ENCODE assay signal across 11 cellular contexts in genomic region chr7:107594961-107595737, GRCh38. TPM values are rescaled to one million over a fixed set of nuclear protein-coding genes. Genes with fewer than 3 reads are reported as not detected.
DNase-seq lines count a peak whose midpoint lies in the region; ATAC-seq, FAIRE-seq and TF ChIP-seq lines count a peak whose summit lies in the region.
"Had no signal": no experiment of that assay in that cellular context is flagged by ENCODE, and none has a peak within 500 bp of the region (broad histone marks: within the 10 kb centered on the region; RNA-seq: fewer than 3 reads in every experiment).

No MANE protein-coding gene starts in this region.

- no peaks in the 10 kb centered on the region for H3K27me3 ChIP-seq in BJ (ENCODE audit: control insufficient read depth, insufficient read depth, low read length)
- H3K27me3 ChIP-seq in esophagus squamous epithelium, result no peaks in the 10 kb centered on the region
- H3K27me3 ChIP-seq in CD4-positive, alpha-beta T cell (ENCODE audit: control insufficient read depth, insufficient read depth, low read length), result no peaks in the 10 kb centered on the region

- TF ChIP-seq CTCF in BJ (IDR thresholded peaks at IDR 0.05; ENCODE audit: insufficient read depth, low read depth, low read length) (no peak), esophagus squamous epithelium (IDR thresholded peaks at IDR 0.05) (no peak), omental fat pad (IDR thresholded peaks at IDR 0.05) (no peak)
- TF ChIP-seq CTCF in CD4-positive, alpha-beta T cell (IDR thresholded peaks at IDR 0.05), result no peak

- no peaks in the 10 kb centered on the region for H3K27me3 Mint-ChIP-seq in naive B cell
- no peaks in the 10 kb centered on the region for H3K27me3 Mint-ChIP-seq in CD4-positive, alpha-beta T cell

- CTCF ChIA-PET in BJ (lab: Yijun Ruan, JAX), result interaction anchor here (0.6 to 2.0 kb wide), 3 partner anchors 10 to 414 kb away, joined by 3 to 7 read pairs (median 6); no protein-coding TSS in a partner anchor
- CTCF ChIA-PET in CD4-positive, alpha-beta T cell (lab: Charles Lee), result no interaction called here

- no peak for FAIRE-seq in RCC 7860 (lab: Jason Lieb, UNC)

- no peaks in the 10 kb centered on the region for H3K4me1 ChIP-seq in esophagus squamous epithelium

- 32 to 43% methylated on average over 4 of the region's 4 CpGs for WGBS in esophagus squamous epithelium, 2 donors

- DNase-seq in BJ (ENCODE audit: low read depth) (peak; percentile 80), RCC 7860 (ENCODE audit: low spot score) (peak; percentile 75), esophagus squamous epithelium (lab: John Stamatoyannopoulos, UW) (no peak), naive B cell (no peak), omental fat pad (ENCODE audit: low spot score) (no peak), NCI-H1417 treated with DMSO at 0.1 percent for 48 hours (lab: John Stamatoyannopoulos, UW) (no peak), SKM-1 treated with dmso at 0.1 percent for 144 hours (lab: John Stamatoyannopoulos, UW; ENCODE audit: unreplicated experiment) (no peak)
- no peak for DNase-seq in CD4-positive, alpha-beta T cell
- DNase-seq: activated CD8-positive, alpha-beta memory T cell treated with anti-CD3 and anti-CD28 coated beads, Interleukin-2, amount 50 U/mL, for 4 hours; NCI-H82; stimulated activated CD4-positive, alpha-beta T cell treated with anti-CD3 and anti-CD28 coated beads, Interleukin-1b, Interleukin-23, amount 100 ng/mL, for 48 hours had no signal

- peak overlapping the region in 4 of 6 donors; percentile 22 to 60 (median 45) for H3K27ac Mint-ChIP-seq in naive B cell
- no peak overlapping the region for H3K27ac Mint-ChIP-seq in CD4-positive, alpha-beta T cell

- no peaks in the 10 kb centered on the region for H3K36me3 ChIP-seq in BJ (ENCODE audit: control insufficient read depth, insufficient read depth, low read length)
- peaks cover 0 to 56% (median 12%) of the 10 kb centered on the region in 3 donors for H3K36me3 ChIP-seq in esophagus squamous epithelium

- POLR2A ChIA-PET in BJ (lab: Charles Lee), result no interaction called here
- POLR2A ChIA-PET in CD4-positive, alpha-beta T cell (lab: Charles Lee), result no interaction called here

- peaks cover 0 to 4% (median 0%) of the 10 kb centered on the region in 3 donors for H3K4me1 Mint-ChIP-seq in naive B cell
- H3K4me1 Mint-ChIP-seq in CD4-positive, alpha-beta T cell (ENCODE audit: low read depth), result no peaks in the 10 kb centered on the region

- H3K27ac ChIP-seq in esophagus squamous epithelium, result peak overlapping the region in 3 of 4 donors; percentile 11 to 45 (median 22)
- H3K27ac ChIP-seq in CD4-positive, alpha-beta T cell (ENCODE audit: low read depth, low read length), result no peak overlapping the region

- intact Hi-C loops in esophagus squamous epithelium (cut with DNase I), result no loop called here
- intact Hi-C loops in CD4-positive, alpha-beta T cell (cut with DNase I, micrococcal nuclease), result no loop called here

- H3K4me3 ChIP-seq in BJ (ENCODE audit: low read depth, low read length) (no peak overlapping the region), esophagus squamous epithelium (no peak overlapping the region)

- H3K4me3 Mint-ChIP-seq in naive B cell, result no peak overlapping the region
- no peak overlapping the region for H3K4me3 Mint-ChIP-seq in CD4-positive, alpha-beta T cell

- H3K36me3 Mint-ChIP-seq in naive B cell, result peaks cover 8 to 9% of the 10 kb centered on the region in 2 donors
- peaks cover 28% of the 10 kb centered on the region for H3K36me3 Mint-ChIP-seq in CD4-positive, alpha-beta T cell (ENCODE audit: low read depth)

- ATAC-seq in naive B cell (ENCODE audit: low read depth in 2 of 2) (no peak), omental fat pad (ENCODE audit: low FRiP score) (no peak)
- ATAC-seq in CD4-positive, alpha-beta T cell (ENCODE audit: poor library complexity), result no peak

- no peak for TF ChIP-seq POLR2A in esophagus squamous epithelium (IDR thresholded peaks at IDR 0.05)

- H3K9me3 Mint-ChIP-seq in naive B cell, result no peaks in the 10 kb centered on the region
- H3K9me3 Mint-ChIP-seq in CD4-positive, alpha-beta T cell, result no peaks in the 10 kb centered on the region

- no peaks in the 10 kb centered on the region for H3K9me3 ChIP-seq in esophagus squamous epithelium
- H3K9me3 ChIP-seq in CD4-positive, alpha-beta T cell (ENCODE audit: control insufficient read depth, low read length), result no peaks in the 10 kb centered on the region

RNA-seq across cellular contexts. Expression of gene BCAP29, which starts 15.1 kb away (rescaled TPM):
- polyA plus RNA-seq in BJ (2011; rRNA removed), result 20.3 and 57.3 TPM in 2 replicates
- 11.8 and 16.4 TPM in 2 replicates for polyA minus RNA-seq in BJ (2011; rRNA and poly(A)+ RNA removed)
- 10 to 100 TPM; 68.7 to 96.3 (median 92.2) TPM for total RNA-seq in esophagus squamous epithelium
- polyA plus RNA-seq in naive B cell (ENCODE audit: low read depth in 6 of 6), result 10 to 100 TPM; 63.0 to 89.2 (median 77.5) TPM
- total RNA-seq in CD4-positive, alpha-beta T cell, result 10 to 100 TPM; 11.0 to 11.7 TPM
- total RNA-seq in omental fat pad, result 100 to 1,000 TPM in 3 of 4 donors, 10 to 100 TPM in 1; 95.8 to 154 (median 121) TPM

RNA-seq across cellular contexts. Expression of gene DUS4L, which starts 31.4 kb away (rescaled TPM):
- polyA plus RNA-seq in BJ (2011; rRNA removed) (2.2 and 4.5 TPM in 2 replicates), naive B cell (ENCODE audit: low read depth in 6 of 6) (10 to 100 TPM in 1 of 6 donors, 1 to 10 TPM in 4, under 1 TPM in 1; 0.91 to 10.0 (median 7.6) TPM)
- polyA minus RNA-seq in BJ (2011; rRNA and poly(A)+ RNA removed), result 1.8 and 2.3 TPM in 2 replicates
- total RNA-seq in esophagus squamous epithelium (1 to 10 TPM; 2.7 to 8.0 (median 7.2) TPM), omental fat pad (1 to 10 TPM; 3.5 to 9.0 (median 4.8) TPM)
- 10 to 100 TPM; 14.3 to 14.4 TPM for total RNA-seq in CD4-positive, alpha-beta T cell

RNA-seq across cellular contexts. Expression of gene COG5, which starts 31.4 kb away (rescaled TPM):
- 20.5 and 44.2 TPM in 2 replicates for polyA plus RNA-seq in BJ (2011; rRNA removed)
- 18.0 and 20.8 TPM in 2 replicates for polyA minus RNA-seq in BJ (2011; rRNA and poly(A)+ RNA removed)
- 10 to 100 TPM; 24.4 to 30.0 (median 27.2) TPM for total RNA-seq in esophagus squamous epithelium
- polyA plus RNA-seq in naive B cell (ENCODE audit: low read depth in 6 of 6), result 10 to 100 TPM; 19.3 to 38.9 (median 23.4) TPM
- 10 to 100 TPM; 43.4 to 44.5 TPM for total RNA-seq in CD4-positive, alpha-beta T cell
- 10 to 100 TPM; 34.8 to 74.1 (median 41.2) TPM for total RNA-seq in omental fat pad

Comparison
In these comparisons a context has a peak if more than half of its experiments do, and no peak if none do; other contexts are left out.
1. DNase-seq: peak in BJ (single experiment) and RCC 7860 (single experiment); none in esophagus squamous epithelium (single experiment), naive B cell (single experiment), CD4-positive, alpha-beta T cell (0 of 10), omental fat pad (single experiment), NCI-H1417 treated with DMSO at 0.1 percent for 48 hours (single experiment) and SKM-1 treated with dmso at 0.1 percent for 144 hours (single experiment).
2. RNA of gene BCAP29, which starts 15.1 kb away (total RNA-seq): 95.8 to 154 TPM in omental fat pad and 68.7 to 96.3 TPM in esophagus squamous epithelium; 11.0 to 11.7 TPM in CD4-positive, alpha-beta T cell; every median in the first group is over 4 times any median in the second.